Comparison of ENCODE assay signal across 1 cellular context in genomic region chr13:71798723-71799122, GRCh38.
A peak's percentile ranks its signal among the peaks of the same experiment; 100 is the strongest.
TF ChIP-seq lines count a peak whose summit lies in the region.

No MANE protein-coding gene starts in this region.

TF ChIP-seq in HEK293, 187 proteins besides CTCF, POLR2A, EP300 and RAD21 (continued from another document):
- TF ChIP-seq ZNF571 (tag by site-specific recombination; IDR thresholded peaks at IDR 0.05) (no peak), GLI2 (tag by site-specific recombination; IDR thresholded peaks at IDR 0.05; ENCODE audit: borderline replicate concordance, low read depth) (no peak), FEZF1 (tag by site-specific recombination; IDR thresholded peaks at IDR 0.05) (peak; percentile 68), ZNF596 (tag by site-specific recombination; IDR thresholded peaks at IDR 0.05) (0 out of 2 replicates have a peak, but pooled peaks have one; percentile 20), ZNF132 (tag by site-specific recombination; IDR thresholded peaks at IDR 0.05; ENCODE audit: borderline replicate concordance) (no peak), IKZF3 (tag by site-specific recombination; IDR thresholded peaks at IDR 0.05) (peak; percentile 47; the same call in 1 of the 2 replicates), ZSCAN30 (tag by site-specific recombination; IDR thresholded peaks at IDR 0.05) (no peak), ZNF394 (tag by site-specific recombination; IDR thresholded peaks at IDR 0.05; ENCODE audit: borderline replicate concordance) (no peak), ZNF121 (tag by site-specific recombination; IDR thresholded peaks at IDR 0.05) (no peak), ZBTB21 (tag by site-specific recombination; IDR thresholded peaks at IDR 0.05) (no peak), ZNF157 (tag by site-specific recombination; IDR thresholded peaks at IDR 0.05) (no peak), TCF7L2 (IDR thresholded peaks at IDR 0.05; ENCODE audit: borderline replicate concordance, low read depth, low read length) (peak; percentile 63; the same call in 1 of the 2 replicates), SCRT1 (tag by site-specific recombination; IDR thresholded peaks at IDR 0.05; ENCODE audit: borderline replicate concordance) (no peak; the same call in 1 of the 2 replicates), WT1 (tag by site-specific recombination; IDR thresholded peaks at IDR 0.05) (peak; percentile 38; the same call in 1 of the 2 replicates), ZNF558 (tag by site-specific recombination; IDR thresholded peaks at IDR 0.05) (no peak), GLIS1 (tag by site-specific recombination; IDR thresholded peaks at IDR 0.05) (no peak), ZXDB (tag by site-specific recombination; IDR thresholded peaks at IDR 0.05) (0 out of 2 replicates have a peak, but pooled peaks have one; percentile 14), ZBTB17 (tag by site-specific recombination; IDR thresholded peaks at IDR 0.05) (0 out of 2 replicates have a peak, but pooled peaks have one; percentile 10), SP2 (tag by site-specific recombination; IDR thresholded peaks at IDR 0.05) (no peak), ZNF518A (tag by site-specific recombination; conservative IDR thresholded peaks at IDR 0.05; ENCODE audit: low read depth) (no peak), ZSCAN23 (tag by site-specific recombination; IDR thresholded peaks at IDR 0.05) (no peak), ZNF658 (tag by site-specific recombination; IDR thresholded peaks at IDR 0.05) (no peak), ZSCAN16 (tag by site-specific recombination; IDR thresholded peaks at IDR 0.05) (no peak), ZNF169 (tag by site-specific recombination; IDR thresholded peaks at IDR 0.05) (no peak), HIC1 (tag by site-specific recombination; IDR thresholded peaks at IDR 0.05) (no peak), ZNF302 (tag by site-specific recombination; IDR thresholded peaks at IDR 0.05; ENCODE audit: low read depth) (no peak), ZBTB44 (tag by site-specific recombination; IDR thresholded peaks at IDR 0.05) (peak; percentile 54), ZNF391 (tag by site-specific recombination; IDR thresholded peaks at IDR 0.05; ENCODE audit: borderline replicate concordance, low read depth) (no peak), ZNF239 (tag by site-specific recombination; IDR thresholded peaks at IDR 0.05) (no peak), ZSCAN5A (tag by site-specific recombination; IDR thresholded peaks at IDR 0.05) (no peak), ZNF704 (tag by site-specific recombination; IDR thresholded peaks at IDR 0.05) (no peak), ZNF677 (tag by site-specific recombination; IDR thresholded peaks at IDR 0.05) (no peak), KLF10 (tag by site-specific recombination; IDR thresholded peaks at IDR 0.05) (no peak), OSR2 (tag by site-specific recombination; IDR thresholded peaks at IDR 0.05) (peak; percentile 89)
- TF ChIP-seq, protein P1, sequence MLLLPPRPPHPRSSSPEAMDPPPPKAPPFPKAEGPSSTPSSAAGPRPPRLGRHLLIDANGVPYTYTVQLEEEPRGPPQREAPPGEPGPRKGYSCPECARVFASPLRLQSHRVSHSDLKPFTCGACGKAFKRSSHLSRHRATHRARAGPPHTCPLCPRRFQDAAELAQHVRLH (tag by site-specific recombination; IDR thresholded peaks at IDR 0.05): no peak
- TF ChIP-seq, protein P2, sequence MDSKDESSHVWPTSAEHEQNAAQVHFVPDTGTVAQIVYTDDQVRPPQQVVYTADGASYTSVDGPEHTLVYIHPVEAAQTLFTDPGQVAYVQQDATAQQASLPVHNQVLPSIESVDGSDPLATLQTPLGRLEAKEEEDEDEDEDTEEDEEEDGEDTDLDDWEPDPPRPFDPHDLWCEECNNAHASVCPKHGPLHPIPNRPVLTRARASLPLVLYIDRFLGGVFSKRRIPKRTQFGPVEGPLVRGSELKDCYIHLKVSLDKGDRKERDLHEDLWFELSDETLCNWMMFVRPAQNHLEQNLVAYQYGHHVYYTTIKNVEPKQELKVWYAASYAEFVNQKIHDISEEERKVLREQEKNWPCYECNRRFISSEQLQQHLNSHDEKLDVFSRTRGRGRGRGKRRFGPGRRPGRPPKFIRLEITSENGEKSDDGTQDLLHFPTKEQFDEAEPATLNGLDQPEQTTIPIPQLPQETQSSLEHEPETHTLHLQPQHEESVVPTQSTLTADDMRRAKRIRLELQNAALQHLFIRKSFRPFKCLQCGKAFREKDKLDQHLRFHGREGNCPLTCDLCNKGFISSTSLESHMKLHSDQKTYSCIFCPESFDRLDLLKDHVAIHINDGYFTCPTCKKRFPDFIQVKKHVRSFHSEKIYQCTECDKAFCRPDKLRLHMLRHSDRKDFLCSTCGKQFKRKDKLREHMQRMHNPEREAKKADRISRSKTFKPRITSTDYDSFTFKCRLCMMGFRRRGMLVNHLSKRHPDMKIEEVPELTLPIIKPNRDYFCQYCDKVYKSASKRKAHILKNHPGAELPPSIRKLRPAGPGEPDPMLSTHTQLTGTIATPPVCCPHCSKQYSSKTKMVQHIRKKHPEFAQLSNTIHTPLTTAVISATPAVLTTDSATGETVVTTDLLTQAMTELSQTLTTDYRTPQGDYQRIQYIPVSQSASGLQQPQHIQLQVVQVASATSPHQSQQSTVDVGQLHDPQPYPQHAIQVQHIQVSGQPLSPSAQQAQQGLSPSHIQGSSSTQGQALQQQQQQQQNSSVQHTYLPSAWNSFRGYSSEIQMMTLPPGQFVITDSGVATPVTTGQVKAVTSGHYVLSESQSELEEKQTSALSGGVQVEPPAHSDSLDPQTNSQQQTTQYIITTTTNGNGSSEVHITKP (tag by site-specific recombination; IDR thresholded peaks at IDR 0.05): no peak
- TF ChIP-seq, protein P3, sequence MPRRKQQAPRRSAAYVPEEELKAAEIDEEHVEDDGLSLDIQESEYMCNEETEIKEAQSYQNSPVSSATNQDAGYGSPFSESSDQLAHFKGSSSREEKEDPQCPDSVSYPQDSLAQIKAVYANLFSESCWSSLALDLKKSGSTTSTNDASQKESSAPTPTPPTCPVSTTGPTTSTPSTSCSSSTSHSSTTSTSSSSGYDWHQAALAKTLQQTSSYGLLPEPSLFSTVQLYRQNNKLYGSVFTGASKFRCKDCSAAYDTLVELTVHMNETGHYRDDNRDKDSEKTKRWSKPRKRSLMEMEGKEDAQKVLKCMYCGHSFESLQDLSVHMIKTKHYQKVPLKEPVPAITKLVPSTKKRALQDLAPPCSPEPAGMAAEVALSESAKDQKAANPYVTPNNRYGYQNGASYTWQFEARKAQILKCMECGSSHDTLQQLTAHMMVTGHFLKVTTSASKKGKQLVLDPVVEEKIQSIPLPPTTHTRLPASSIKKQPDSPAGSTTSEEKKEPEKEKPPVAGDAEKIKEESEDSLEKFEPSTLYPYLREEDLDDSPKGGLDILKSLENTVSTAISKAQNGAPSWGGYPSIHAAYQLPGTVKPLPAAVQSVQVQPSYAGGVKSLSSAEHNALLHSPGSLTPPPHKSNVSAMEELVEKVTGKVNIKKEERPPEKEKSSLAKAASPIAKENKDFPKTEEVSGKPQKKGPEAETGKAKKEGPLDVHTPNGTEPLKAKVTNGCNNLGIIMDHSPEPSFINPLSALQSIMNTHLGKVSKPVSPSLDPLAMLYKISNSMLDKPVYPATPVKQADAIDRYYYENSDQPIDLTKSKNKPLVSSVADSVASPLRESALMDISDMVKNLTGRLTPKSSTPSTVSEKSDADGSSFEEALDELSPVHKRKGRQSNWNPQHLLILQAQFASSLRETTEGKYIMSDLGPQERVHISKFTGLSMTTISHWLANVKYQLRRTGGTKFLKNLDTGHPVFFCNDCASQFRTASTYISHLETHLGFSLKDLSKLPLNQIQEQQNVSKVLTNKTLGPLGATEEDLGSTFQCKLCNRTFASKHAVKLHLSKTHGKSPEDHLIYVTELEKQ (tag by site-specific recombination; IDR thresholded peaks at IDR 0.05; ENCODE audit: borderline replicate concordance): no peak
